ENCODE assay signal across 11 cellular contexts in genomic region chr10:118642228-118642627, GRCh38. TPM values are rescaled to one million over a fixed set of nuclear protein-coding genes. Genes with fewer than 3 reads are reported as not detected.
"Had no signal": no experiment of that assay in that cellular context is flagged by ENCODE, and none has a peak within 500 bp of the region (broad histone marks: within the 10 kb centered on the region; RNA-seq: fewer than 3 reads in every experiment).

No MANE protein-coding gene starts in this region.

- DNase-seq: GM23248, GOT3, H7, HFFc6, IMR-90 had no signal

- H3K27ac Mint-ChIP-seq: HFFc6 had no signal

- H3K4me1 ChIP-seq: HAP-1 had no signal

- H3K27ac ChIP-seq: GM23248, HL-60 had no signal

- H3K4me3 ChIP-seq: GM23248, HAP-1, K562 had no signal

- H3K4me3 Mint-ChIP-seq: HFFc6 had no signal

- H3K9me3 Mint-ChIP-seq: HFFc6 had no signal

- H3K36me3 ChIP-seq: HAP-1 had no signal

- H3K9me3 ChIP-seq: HAP-1 had no signal

- ATAC-seq: HCT116, K562 had no signal

RNA-seq across cellular contexts. Expression of gene PRLHR, which starts 46.8 kb away (rescaled TPM):
- total RNA-seq: GM23248, H4, H7, HFFc6, HT1080, IMR-90, K562 had no signal
